In genomic region chr20:17612975-17613327, GRCh38 we compare ENCODE assay signal across 9 cellular contexts. TPM values are rescaled to one million over a fixed set of nuclear protein-coding genes. Genes with fewer than 3 reads are reported as not detected.
DNase-seq lines count a peak whose midpoint lies in the region; ATAC-seq and TF ChIP-seq lines count a peak whose summit lies in the region.
"Had no signal": no experiment of that assay in that cellular context is flagged by ENCODE, and none has a peak within 500 bp of the region (broad histone marks: within the 10 kb centered on the region; RNA-seq: fewer than 3 reads in every experiment).

No MANE protein-coding gene starts in this region.

- no peak overlapping the region for H3K4me3 Mint-ChIP-seq in activated CD4-positive, alpha-beta T cell treated with anti-CD3 and anti-CD28 coated beads for 36 hours
- no peak overlapping the region for H3K4me3 Mint-ChIP-seq in T-helper 17 cell

- H3K36me3 ChIP-seq in esophagus muscularis mucosa (peaks cover 12 to 72% (median 56%) of the 10 kb centered on the region in 4 donors), sigmoid colon (peaks cover 5 to 42% (median 18%) of the 10 kb centered on the region in 4 donors)

- H3K36me3 Mint-ChIP-seq in activated CD4-positive, alpha-beta T cell treated with anti-CD3 and anti-CD28 coated beads for 36 hours (ENCODE audit: low read depth): peaks cover 4% of the 10 kb centered on the region
- H3K36me3 Mint-ChIP-seq in T-helper 17 cell (ENCODE audit: low read depth): peaks cover 2% of the 10 kb centered on the region

- no peak for TF ChIP-seq EP300 in esophagus muscularis mucosa (IDR thresholded peaks at IDR 0.05)
- no peak for TF ChIP-seq EP300 in sigmoid colon (IDR thresholded peaks at IDR 0.05)

- TF ChIP-seq CTCF in esophagus muscularis mucosa (IDR thresholded peaks at IDR 0.05): no peak
- TF ChIP-seq CTCF in sigmoid colon (IDR thresholded peaks at IDR 0.05): no peak

- no peaks in the 10 kb centered on the region for H3K9me3 Mint-ChIP-seq in activated CD4-positive, alpha-beta T cell treated with anti-CD3 and anti-CD28 coated beads for 36 hours (ENCODE audit: low read depth)

- no peak overlapping the region for H3K4me3 ChIP-seq in esophagus muscularis mucosa
- no peak overlapping the region for H3K4me3 ChIP-seq in sigmoid colon

- H3K27ac ChIP-seq in esophagus muscularis mucosa (replicated peaks in 1 of 4) (peak overlapping the region; percentile 82 to 86 (median 84)), sigmoid colon (peak overlapping the region; percentile 86 to 100 (median 92))

- intact Hi-C loops in activated CD4-positive, alpha-beta T cell treated with anti-CD3 and anti-CD28 coated beads for 36 hours (cut with DNase I, micrococcal nuclease): no loop called here
- intact Hi-C loops in esophagus muscularis mucosa (cut with DNase I): loop anchor here (5.0 kb wide), 1 partner anchor 36 kb away; no protein-coding TSS in a partner anchor
- intact Hi-C loops in sigmoid colon (cut with DNase I): loop anchor here (1.0 to 2.0 kb wide), 2 partner anchors 42 to 76 kb away; partner anchors contain the start of gene DSTN

- no peak for DNase-seq in activated CD4-positive, alpha-beta T cell treated with anti-CD3 and anti-CD28 coated beads for 36 hours
- DNase-seq in activated CD4-positive, alpha-beta T cell treated with anti-CD3 and anti-CD28 coated beads for 4 hours: no peak
- DNase-seq in T-helper 17 cell (no peak), esophagus muscularis mucosa (ENCODE audit: extremely low spot score) (peak; percentile 90), sigmoid colon (no peak), MV-4-11 (lab: John Stamatoyannopoulos, UW) (no peak), KG1 (lab: John Stamatoyannopoulos, UW) (no peak), SHP77 (lab: John Stamatoyannopoulos, UW) (no peak)
- DNase-seq: NCI-H1436 had no signal

- H3K9me3 ChIP-seq in T-helper 17 cell (ENCODE audit: control insufficient read depth, low read length, poor library complexity, severe bottlenecking) (no peaks in the 10 kb centered on the region), esophagus muscularis mucosa (no peaks in the 10 kb centered on the region), sigmoid colon (no peaks in the 10 kb centered on the region)

- H3K27me3 Mint-ChIP-seq in activated CD4-positive, alpha-beta T cell treated with anti-CD3 and anti-CD28 coated beads for 36 hours: no peaks in the 10 kb centered on the region
- no peaks in the 10 kb centered on the region for H3K27me3 Mint-ChIP-seq in T-helper 17 cell

- peak overlapping the region; percentile 90 for H3K27ac Mint-ChIP-seq in activated CD4-positive, alpha-beta T cell treated with anti-CD3 and anti-CD28 coated beads for 36 hours
- peak overlapping the region; percentile 91 for H3K27ac Mint-ChIP-seq in T-helper 17 cell

- 52% methylated on average over 3 of the region's 7 CpGs for WGBS in esophagus muscularis mucosa
- WGBS in sigmoid colon, 2 donors: 63 to 85% methylated on average over 7 of the region's 7 CpGs

- CTCF ChIA-PET in activated CD4-positive, alpha-beta T cell treated with anti-CD3 and anti-CD28 coated beads for 36 hours (lab: Charles Lee): interaction anchor here (0.7 to 1.2 kb wide), 3 partner anchors 38 to 285 kb away, joined by 3 read pairs; no protein-coding TSS in a partner anchor

- H3K4me1 ChIP-seq in esophagus muscularis mucosa (peaks cover 63 to 100% (median 99%) of the 10 kb centered on the region in 4 donors), sigmoid colon (peaks cover 0 to 94% (median 90%) of the 10 kb centered on the region in 4 donors)

- peaks cover 36% of the 10 kb centered on the region for H3K4me1 Mint-ChIP-seq in activated CD4-positive, alpha-beta T cell treated with anti-CD3 and anti-CD28 coated beads for 36 hours
- H3K4me1 Mint-ChIP-seq in T-helper 17 cell: peaks cover 22% of the 10 kb centered on the region

- ATAC-seq in activated CD4-positive, alpha-beta T cell treated with anti-CD3 and anti-CD28 coated beads for 36 hours: no peak
- no peak for ATAC-seq in T-helper 17 cell

- no peaks in the 10 kb centered on the region for H3K27me3 ChIP-seq in esophagus muscularis mucosa
- H3K27me3 ChIP-seq in sigmoid colon: no peaks in the 10 kb centered on the region

- TF ChIP-seq POLR2A in esophagus muscularis mucosa (IDR thresholded peaks at IDR 0.05; ENCODE audit: low read depth) (no peak), sigmoid colon (IDR thresholded peaks at IDR 0.05) (no peak)

- POLR2A ChIA-PET in activated CD4-positive, alpha-beta T cell treated with anti-CD3 and anti-CD28 coated beads for 36 hours (lab: Charles Lee): no interaction called here

RNA-seq across cellular contexts. Expression of gene DSTN, which starts 43.1 kb away (rescaled TPM):
- total RNA-seq in activated CD4-positive, alpha-beta T cell treated with anti-CD3 and anti-CD28 coated beads for 36 hours: 10 to 100 TPM; 66.2 to 68.4 TPM
- total RNA-seq in T-helper 17 cell: 10 to 100 TPM; 41.4 to 46.5 TPM
- 1,000 to 10,000 TPM; 2,370 to 3,630 (median 3,339) TPM for total RNA-seq in esophagus muscularis mucosa
- 1,000 to 10,000 TPM; 1,872 to 2,237 (median 1,948) TPM for total RNA-seq in sigmoid colon
- polyA plus RNA-seq in sigmoid colon: 100 to 1,000 TPM; 429 to 672 (median 586) TPM

Comparison
In these comparisons a context has a peak if more than half of its experiments do, and no peak if none do; other contexts are left out.
1. RNA of gene DSTN, which starts 43.1 kb away (total RNA-seq): 2,370 to 3,630 TPM in esophagus muscularis mucosa and 1,872 to 2,237 TPM in sigmoid colon; 66.2 to 68.4 TPM in activated CD4-positive, alpha-beta T cell treated with anti-CD3 and anti-CD28 coated beads for 36 hours and 41.4 to 46.5 TPM in T-helper 17 cell; every median in the first group is over 10 times any median in the second.
2. intact Hi-C loops: an anchor here in esophagus muscularis mucosa (5.0 kb wide) and sigmoid colon (1.0 to 2.0 kb wide); none called in activated CD4-positive, alpha-beta T cell treated with anti-CD3 and anti-CD28 coated beads for 36 hours.